17 cellular contexts compared by ENCODE assay signal in the genomic region with DNA sequence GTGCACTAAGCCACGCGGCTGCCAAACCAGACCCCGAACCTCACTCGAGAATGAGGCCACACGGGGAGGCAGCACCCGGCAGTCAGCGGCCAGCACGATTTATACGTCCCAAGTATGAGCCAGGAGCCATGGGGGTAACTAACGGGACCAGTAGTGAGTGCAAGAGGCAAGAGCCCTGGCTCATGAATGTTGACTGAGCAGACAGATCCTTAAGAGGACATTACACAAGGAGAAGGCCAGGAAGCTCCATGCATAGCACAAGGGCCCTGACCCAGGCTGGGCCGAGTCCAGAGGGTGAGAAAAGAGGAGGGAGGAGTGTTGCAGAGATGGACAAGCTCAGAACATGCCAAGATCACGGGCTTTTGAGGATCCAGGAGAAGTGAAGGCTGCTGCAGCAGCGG.
"Had no signal": no experiment of that assay in that cellular context is flagged by ENCODE, and none has a peak within 500 bp of the region (broad histone marks: within the 10 kb centered on the region; RNA-seq: fewer than 3 reads in every experiment).

No MANE protein-coding gene starts in this region.

- DNase-seq: activated B cell treated with CpG ODN at 0.5 μM for 24 hours; activated CD4-positive, alpha-beta T cell treated with anti-CD3 and anti-CD28 coated beads, Interleukin-2, amount 50 U/mL, for 1 hour; activated CD8-positive, alpha-beta T cell treated with anti-CD3 and anti-CD28 coated beads for 36 hours; activated T-cell treated with anti-CD3 and anti-CD28 coated beads, Interleukin-2, amount 50 U/mL, for 48 hours; colonic mucosa; effector CD8-positive, alpha-beta T cell; naive B cell; retina; stimulated activated CD4-positive, alpha-beta T cell treated with anti-CD3 and anti-CD28 coated beads, Interleukin-2, amount 100 ng/mL, for 48 hours; T-helper 1 cell; upper lobe of left lung had no signal

- H3K27me3 ChIP-seq: colonic mucosa, upper lobe of left lung had no signal

- ATAC-seq: activated CD8-positive, alpha-beta T cell treated with anti-CD3 and anti-CD28 coated beads for 36 hours had no signal

- H3K36me3 Mint-ChIP-seq: activated naive CD4-positive, alpha-beta T cell treated with anti-CD3 and anti-CD28 coated beads, Interleukin-2, amount 50 U/mL, for 24 hours; mesothelial cell of epicardium; naive B cell had no signal

- H3K4me1 ChIP-seq: colonic mucosa had no signal

- H3K27ac ChIP-seq: colonic mucosa, thoracic aorta, upper lobe of left lung had no signal

- H3K27me3 Mint-ChIP-seq: activated CD8-positive, alpha-beta T cell treated with anti-CD3 and anti-CD28 coated beads for 36 hours; activated naive CD4-positive, alpha-beta T cell treated with anti-CD3 and anti-CD28 coated beads, Interleukin-2, amount 50 U/mL, for 24 hours; stimulated activated naive CD8-positive, alpha-beta T cell treated with anti-CD3 and anti-CD28 coated beads, Interleukin-15, Interleukin-2, amounts not matched to agents 100 ng/mL and 50 ng/mL, for 24 hours had no signal

- H3K27ac Mint-ChIP-seq: activated B cell treated with CpG ODN at 0.5 μM for 24 hours; activated CD8-positive, alpha-beta T cell treated with anti-CD3 and anti-CD28 coated beads for 36 hours; activated naive CD4-positive, alpha-beta T cell treated with anti-CD3 and anti-CD28 coated beads, Interleukin-2, amount 50 U/mL, for 24 hours; activated T-helper 2 cell treated with anti-CD3 and anti-CD28 coated beads, Interferon-gamma antibody, Interleukin-2, Interleukin-4, amounts not matched to agents 10 μg/mL and 5 μg/mL and 100 μg/mL, durations not matched to agents 14 hours and 24 hours and 36 hours; mesothelial cell of epicardium; stimulated activated naive CD8-positive, alpha-beta T cell treated with anti-CD3 and anti-CD28 coated beads, Interleukin-15, Interleukin-2, amounts not matched to agents 100 ng/mL and 50 ng/mL, for 24 hours; T-helper 2 cell treated with Interferon-gamma antibody and Interleukin-4, amounts not matched to agents 5 μg/mL and 100 μg/mL, for 36 hours had no signal

- H3K4me3 Mint-ChIP-seq: activated B cell treated with CpG ODN at 0.5 μM for 24 hours; activated CD8-positive, alpha-beta T cell treated with anti-CD3 and anti-CD28 coated beads for 36 hours; activated naive CD4-positive, alpha-beta T cell treated with anti-CD3 and anti-CD28 coated beads, Interleukin-2, amount 50 U/mL, for 24 hours; mesothelial cell of epicardium; naive B cell; stimulated activated naive CD8-positive, alpha-beta T cell treated with anti-CD3 and anti-CD28 coated beads, Interleukin-15, Interleukin-2, amounts not matched to agents 100 ng/mL and 50 ng/mL, for 24 hours; T-helper 2 cell treated with Interferon-gamma antibody and Interleukin-4, amounts not matched to agents 5 μg/mL and 100 μg/mL, for 36 hours had no signal

- H3K4me1 Mint-ChIP-seq: activated B cell treated with CpG ODN at 0.5 μM for 24 hours; activated naive CD4-positive, alpha-beta T cell treated with anti-CD3 and anti-CD28 coated beads, Interleukin-2, amount 50 U/mL, for 24 hours; naive B cell had no signal

- H3K9me3 ChIP-seq: colonic mucosa, thoracic aorta had no signal

- H3K36me3 ChIP-seq: colonic mucosa, thoracic aorta, upper lobe of left lung had no signal

- H3K9me3 Mint-ChIP-seq: activated CD8-positive, alpha-beta T cell treated with anti-CD3 and anti-CD28 coated beads for 36 hours; activated naive CD4-positive, alpha-beta T cell treated with anti-CD3 and anti-CD28 coated beads, Interleukin-2, amount 50 U/mL, for 24 hours; activated T-helper 2 cell treated with anti-CD3 and anti-CD28 coated beads, Interferon-gamma antibody, Interleukin-2, Interleukin-4, amounts not matched to agents 10 μg/mL and 5 μg/mL and 100 μg/mL, durations not matched to agents 14 hours and 24 hours and 36 hours; stimulated activated naive CD8-positive, alpha-beta T cell treated with anti-CD3 and anti-CD28 coated beads, Interleukin-15, Interleukin-2, amounts not matched to agents 100 ng/mL and 50 ng/mL, for 24 hours had no signal

- H3K4me3 ChIP-seq: colonic mucosa, thoracic aorta, upper lobe of left lung had no signal
